Comparison of ENCODE assay signal across 1 cellular context in the genomic region with DNA sequence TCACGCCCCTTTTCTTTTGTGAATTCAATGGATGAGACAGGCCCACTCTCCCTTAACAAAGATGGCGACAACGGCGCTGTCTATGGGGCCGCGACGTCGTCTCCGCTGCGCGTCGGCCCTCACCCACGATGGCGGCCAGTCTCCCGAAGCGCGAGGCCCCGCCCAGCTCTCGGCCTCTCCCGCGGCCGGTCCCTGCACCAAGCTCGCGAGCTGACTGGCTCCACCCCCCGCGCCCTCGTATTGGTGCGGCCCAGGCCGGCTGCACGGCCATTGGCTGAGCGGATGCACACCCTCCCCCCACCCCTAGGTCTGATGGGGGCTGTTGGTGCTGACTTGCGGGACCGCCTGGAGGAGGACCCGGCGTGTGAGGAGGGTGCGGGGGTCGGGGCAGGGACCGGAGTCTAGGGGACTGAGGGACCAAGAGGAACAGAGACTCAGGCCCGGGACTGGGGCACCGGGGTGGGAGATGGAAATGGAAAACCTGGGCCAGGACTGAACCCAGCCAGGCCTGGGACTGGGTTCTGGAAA.
TF ChIP-seq lines count a peak whose summit lies in the region.

No MANE protein-coding gene starts in this region.

TF ChIP-seq in SK-N-SH treated with all-trans-retinoic acid at 6 μM for 48 hours, 23 proteins besides CTCF, POLR2A, EP300 and RAD21 (continued from another document):
- TF ChIP-seq, protein P1, sequence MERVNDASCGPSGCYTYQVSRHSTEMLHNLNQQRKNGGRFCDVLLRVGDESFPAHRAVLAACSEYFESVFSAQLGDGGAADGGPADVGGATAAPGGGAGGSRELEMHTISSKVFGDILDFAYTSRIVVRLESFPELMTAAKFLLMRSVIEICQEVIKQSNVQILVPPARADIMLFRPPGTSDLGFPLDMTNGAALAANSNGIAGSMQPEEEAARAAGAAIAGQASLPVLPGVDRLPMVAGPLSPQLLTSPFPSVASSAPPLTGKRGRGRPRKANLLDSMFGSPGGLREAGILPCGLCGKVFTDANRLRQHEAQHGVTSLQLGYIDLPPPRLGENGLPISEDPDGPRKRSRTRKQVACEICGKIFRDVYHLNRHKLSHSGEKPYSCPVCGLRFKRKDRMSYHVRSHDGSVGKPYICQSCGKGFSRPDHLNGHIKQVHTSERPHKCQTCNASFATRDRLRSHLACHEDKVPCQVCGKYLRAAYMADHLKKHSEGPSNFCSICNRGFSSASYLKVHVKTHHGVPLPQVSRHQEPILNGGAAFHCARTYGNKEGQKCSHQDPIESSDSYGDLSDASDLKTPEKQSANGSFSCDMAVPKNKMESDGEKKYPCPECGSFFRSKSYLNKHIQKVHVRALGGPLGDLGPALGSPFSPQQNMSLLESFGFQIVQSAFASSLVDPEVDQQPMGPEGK (CRISPR knock-in tag; IDR thresholded peaks at IDR 0.05; ENCODE audit: borderline replicate concordance) = no peak
- TF ChIP-seq, protein P2, sequence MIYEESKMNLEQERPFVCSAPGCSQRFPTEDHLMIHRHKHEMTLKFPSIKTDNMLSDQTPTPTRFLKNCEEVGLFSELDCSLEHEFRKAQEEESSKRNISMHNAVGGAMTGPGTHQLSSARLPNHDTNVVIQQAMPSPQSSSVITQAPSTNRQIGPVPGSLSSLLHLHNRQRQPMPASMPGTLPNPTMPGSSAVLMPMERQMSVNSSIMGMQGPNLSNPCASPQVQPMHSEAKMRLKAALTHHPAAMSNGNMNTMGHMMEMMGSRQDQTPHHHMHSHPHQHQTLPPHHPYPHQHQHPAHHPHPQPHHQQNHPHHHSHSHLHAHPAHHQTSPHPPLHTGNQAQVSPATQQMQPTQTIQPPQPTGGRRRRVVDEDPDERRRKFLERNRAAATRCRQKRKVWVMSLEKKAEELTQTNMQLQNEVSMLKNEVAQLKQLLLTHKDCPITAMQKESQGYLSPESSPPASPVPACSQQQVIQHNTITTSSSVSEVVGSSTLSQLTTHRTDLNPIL (CRISPR knock-in tag; IDR thresholded peaks at IDR 0.05; ENCODE audit: low read depth) = no peak
- TF ChIP-seq, protein P3, sequence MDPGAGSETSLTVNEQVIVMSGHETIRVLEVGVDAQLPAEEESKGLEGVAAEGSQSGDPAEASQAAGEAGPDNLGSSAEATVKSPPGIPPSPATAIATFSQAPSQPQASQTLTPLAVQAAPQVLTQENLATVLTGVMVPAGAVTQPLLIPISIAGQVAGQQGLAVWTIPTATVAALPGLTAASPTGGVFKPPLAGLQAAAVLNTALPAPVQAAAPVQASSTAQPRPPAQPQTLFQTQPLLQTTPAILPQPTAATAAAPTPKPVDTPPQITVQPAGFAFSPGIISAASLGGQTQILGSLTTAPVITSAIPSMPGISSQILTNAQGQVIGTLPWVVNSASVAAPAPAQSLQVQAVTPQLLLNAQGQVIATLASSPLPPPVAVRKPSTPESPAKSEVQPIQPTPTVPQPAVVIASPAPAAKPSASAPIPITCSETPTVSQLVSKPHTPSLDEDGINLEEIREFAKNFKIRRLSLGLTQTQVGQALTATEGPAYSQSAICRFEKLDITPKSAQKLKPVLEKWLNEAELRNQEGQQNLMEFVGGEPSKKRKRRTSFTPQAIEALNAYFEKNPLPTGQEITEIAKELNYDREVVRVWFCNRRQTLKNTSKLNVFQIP (CRISPR knock-in tag; IDR thresholded peaks at IDR 0.05; ENCODE audit: borderline replicate concordance, low read depth) = no peak
- TF ChIP-seq ISL1 (CRISPR knock-in tag; IDR thresholded peaks at IDR 0.05) = no peak
- TF ChIP-seq ZNF8 (CRISPR knock-in tag; IDR thresholded peaks at IDR 0.05) = no peak
- TF ChIP-seq ZNF70 (CRISPR knock-in tag; IDR thresholded peaks at IDR 0.05) = no peak
- no peak for TF ChIP-seq ARNTL (CRISPR knock-in tag; IDR thresholded peaks at IDR 0.05; ENCODE audit: borderline replicate concordance, low read depth)
